ENCODE assay signal across 9 cellular contexts in genomic region chr19:14561832-14562351, GRCh38. TPM values are rescaled to one million over a fixed set of nuclear protein-coding genes. Genes with fewer than 3 reads are reported as not detected.
DNase-seq lines count a peak whose midpoint lies in the region; ATAC-seq lines count a peak whose summit lies in the region.
"Had no signal": no experiment of that assay in that cellular context is flagged by ENCODE, and none has a peak within 500 bp of the region (broad histone marks: within the 10 kb centered on the region; RNA-seq: fewer than 3 reads in every experiment).

No MANE protein-coding gene starts in this region.

- H3K4me1 ChIP-seq in trophoblast cell (ENCODE audit: control insufficient read depth in 1 of 2, insufficient read depth in 2 of 2, low read length in 2 of 2) = peaks cover 8 to 9% of the 10 kb centered on the region in 2 experiments

- intact Hi-C loops in Right ventricle myocardium superior (cut with DNase I) = no loop called here

- no peak overlapping the region for H3K27ac ChIP-seq in trophoblast cell (ENCODE audit: low read depth, low read length)

- H2BK120ac ChIP-seq in trophoblast cell (ENCODE audit: insufficient read depth, low read length, poor library complexity) = no peak overlapping the region

- H3K9ac ChIP-seq in trophoblast cell (ENCODE audit: low read length) = no peak overlapping the region

- H3K27me3 Mint-ChIP-seq in activated naive CD8-positive, alpha-beta T cell treated with anti-CD3 and anti-CD28 coated beads, Interleukin-2, amount 10 ng/mL, durations not matched to agents 7 days and 5 days = no peaks in the 10 kb centered on the region

- H3K4me3 ChIP-seq in trophoblast cell (ENCODE audit: low read depth, low read length) = no peak overlapping the region

- ATAC-seq in activated naive CD8-positive, alpha-beta T cell treated with anti-CD3 and anti-CD28 coated beads, Interleukin-2, amount 10 ng/mL, durations not matched to agents 7 days and 5 days (ENCODE audit: low read depth) = no peak
- ATAC-seq in Right ventricle myocardium superior (ENCODE audit: poor library complexity) (peak; percentile 48), HG03025 (IDR thresholded peaks at IDR 0.05; ENCODE audit: low FRiP score, unreplicated experiment) (no peak)

- POLR2A ChIA-PET in activated naive CD8-positive, alpha-beta T cell treated with anti-CD3 and anti-CD28 coated beads, Interleukin-2, amount 10 ng/mL, durations not matched to agents 7 days and 5 days (lab: Charles Lee) = interaction anchor here (1.0 kb wide), 1 partner anchor 10 kb away, joined by 4 read pairs; the partner anchor contains the start of gene NDUFB7

- no peak overlapping the region for H3K14ac ChIP-seq in trophoblast cell (ENCODE audit: low read length)

- peaks cover 3% of the 10 kb centered on the region for H3K79me2 ChIP-seq in trophoblast cell (ENCODE audit: control insufficient read depth, insufficient read depth, low read length, poor library complexity)

- H3K79me1 ChIP-seq in trophoblast cell (ENCODE audit: low read length) = no peaks in the 10 kb centered on the region

- no peak overlapping the region for H3K4me2 ChIP-seq in trophoblast cell (ENCODE audit: low read length)

- H4K12ac ChIP-seq in trophoblast cell (ENCODE audit: low read depth, low read length) = no peak overlapping the region

- H3K18ac ChIP-seq in trophoblast cell (ENCODE audit: low read length) = peak overlapping the region; percentile 63

- H2BK12ac ChIP-seq in trophoblast cell (ENCODE audit: low read length) = no peak overlapping the region

- H3K4ac ChIP-seq in trophoblast cell (ENCODE audit: low read depth, low read length) = no peak overlapping the region

- no peaks in the 10 kb centered on the region for H3K9me3 ChIP-seq in trophoblast cell (ENCODE audit: insufficient read depth, low read depth, low read length)

- peaks cover 23 to 31% of the 10 kb centered on the region in 2 experiments for H3K36me3 ChIP-seq in trophoblast cell (ENCODE audit: control insufficient read depth in 1 of 2, insufficient read depth in 2 of 2, low read length in 2 of 2)

- peaks cover 6% of the 10 kb centered on the region for H3K36me3 Mint-ChIP-seq in activated naive CD8-positive, alpha-beta T cell treated with anti-CD3 and anti-CD28 coated beads, Interleukin-2, amount 10 ng/mL, durations not matched to agents 7 days and 5 days

- H4K91ac ChIP-seq in trophoblast cell (ENCODE audit: low read depth, low read length) = peak overlapping the region; percentile 41

- H2BK5ac ChIP-seq in trophoblast cell (ENCODE audit: low read depth, low read length, poor library complexity) = no peak overlapping the region

- no peaks in the 10 kb centered on the region for H3K9me3 Mint-ChIP-seq in activated naive CD8-positive, alpha-beta T cell treated with anti-CD3 and anti-CD28 coated beads, Interleukin-2, amount 10 ng/mL, durations not matched to agents 7 days and 5 days

- no CpG with 5 or more reads among the region's 22 CpGs for WGBS in trophoblast cell (ENCODE audit: extremely low coverage, insufficient coverage, insufficient read length)

- H2AFZ ChIP-seq in trophoblast cell (ENCODE audit: insufficient read depth, low read length, poor library complexity) = no peak overlapping the region

- H3K23ac ChIP-seq in trophoblast cell (ENCODE audit: low read length) = no peak overlapping the region

- peak; percentile 22 for DNase-seq in D341Med (ENCODE audit: low spot score)
- DNase-seq in activated naive CD8-positive, alpha-beta T cell treated with anti-CD3 and anti-CD28 coated beads, Interleukin-2, amount 10 ng/mL, durations not matched to agents 7 days and 5 days = no peak
- peak; percentile 73 for DNase-seq in Right ventricle myocardium superior
- DNase-seq in trophoblast cell = peak; percentile 76 to 82
- DNase-seq in NCI-H187 (lab: John Stamatoyannopoulos, UW) = no peak
- DNase-seq in middle frontal gyrus (ENCODE audit: extremely low spot score, low spot score) = no peak
- DNase-seq in epidermal melanocyte (ENCODE audit: insufficient read length, low spot score) = no peak
- DNase-seq: DND-41 had no signal

- H2AK5ac ChIP-seq in trophoblast cell (ENCODE audit: low read length) = no peak overlapping the region

- H3K4me1 Mint-ChIP-seq in activated naive CD8-positive, alpha-beta T cell treated with anti-CD3 and anti-CD28 coated beads, Interleukin-2, amount 10 ng/mL, durations not matched to agents 7 days and 5 days = peaks cover 4% of the 10 kb centered on the region

- peak overlapping the region; percentile 34 for H4K8ac ChIP-seq in trophoblast cell (ENCODE audit: low read depth, low read length)

- no peaks in the 10 kb centered on the region for H3K27me3 ChIP-seq in trophoblast cell (ENCODE audit: insufficient read depth, low read length)

- H3K27ac Mint-ChIP-seq in activated naive CD8-positive, alpha-beta T cell treated with anti-CD3 and anti-CD28 coated beads, Interleukin-2, amount 10 ng/mL, durations not matched to agents 7 days and 5 days = peak overlapping the region; percentile 42

- no peak overlapping the region for H3K4me3 Mint-ChIP-seq in activated naive CD8-positive, alpha-beta T cell treated with anti-CD3 and anti-CD28 coated beads, Interleukin-2, amount 10 ng/mL, durations not matched to agents 7 days and 5 days

RNA-seq across cellular contexts. Expression of gene NDUFB7, which starts 10.0 kb away (rescaled TPM):
- total RNA-seq in activated naive CD8-positive, alpha-beta T cell treated with anti-CD3 and anti-CD28 coated beads, Interleukin-2, amount 10 ng/mL, durations not matched to agents 7 days and 5 days = 100 to 1,000 TPM in 1 of 2 experiments, 10 to 100 TPM in 1; 90.7 to 108 TPM
- total RNA-seq in Right ventricle myocardium superior = 533 TPM
- 157 and 159 TPM in 2 replicates for polyA plus RNA-seq in trophoblast cell (2013)

RNA-seq across cellular contexts. Expression of gene CLEC17A, which starts 21.0 kb away (rescaled TPM):
- under 1 TPM in 1 of 2 experiments, not detected in 1; 0.17 TPM for total RNA-seq in activated naive CD8-positive, alpha-beta T cell treated with anti-CD3 and anti-CD28 coated beads, Interleukin-2, amount 10 ng/mL, durations not matched to agents 7 days and 5 days
- not detected for total RNA-seq in Right ventricle myocardium superior
- polyA plus RNA-seq in trophoblast cell (2013) = not detected in 2 replicates

RNA-seq across cellular contexts. Expression of gene TECR, which starts 32.5 kb away (rescaled TPM):
- total RNA-seq in activated naive CD8-positive, alpha-beta T cell treated with anti-CD3 and anti-CD28 coated beads, Interleukin-2, amount 10 ng/mL, durations not matched to agents 7 days and 5 days = 100 to 1,000 TPM; 161 to 168 TPM
- 73.8 TPM for total RNA-seq in Right ventricle myocardium superior
- 261 and 265 TPM in 2 replicates for polyA plus RNA-seq in trophoblast cell (2013)

RNA-seq across cellular contexts. Expression of gene DNAJB1, which starts 43.7 kb away (rescaled TPM):
- total RNA-seq in activated naive CD8-positive, alpha-beta T cell treated with anti-CD3 and anti-CD28 coated beads, Interleukin-2, amount 10 ng/mL, durations not matched to agents 7 days and 5 days = 100 to 1,000 TPM; 103 to 110 TPM
- total RNA-seq in Right ventricle myocardium superior = 43.0 TPM
- 61.8 and 62.4 TPM in 2 replicates for polyA plus RNA-seq in trophoblast cell (2013)

Comparison
In these comparisons a context has a peak if more than half of its experiments do, and no peak if none do; other contexts are left out.
1. DNase-seq: peak in D341Med (single experiment), Right ventricle myocardium superior (single experiment) and trophoblast cell (2 of 2); none in activated naive CD8-positive, alpha-beta T cell treated with anti-CD3 and anti-CD28 coated beads, Interleukin-2, amount 10 ng/mL, durations not matched to agents 7 days and 5 days (single experiment), NCI-H187 (0 of 2), middle frontal gyrus (single experiment) and epidermal melanocyte (single experiment).